12 cellular contexts compared by ENCODE assay signal in genomic region chr5:14189680-14190079, GRCh38. TPM values are rescaled to one million over a fixed set of nuclear protein-coding genes. Genes with fewer than 3 reads are reported as not detected.
A peak's percentile ranks its signal among the peaks of the same experiment; 100 is the strongest.
DNase-seq lines count a peak whose midpoint lies in the region; ATAC-seq and TF ChIP-seq lines count a peak whose summit lies in the region.
"Had no signal": no experiment of that assay in that cellular context is flagged by ENCODE, and none has a peak within 500 bp of the region (broad histone marks: within the 10 kb centered on the region; RNA-seq: fewer than 3 reads in every experiment).

No MANE protein-coding gene starts in this region.

- DNase-seq in AG10803 (ENCODE audit: low read depth) = no peak
- no peak for DNase-seq in SJCRH30
- DNase-seq in fibroblast of lung (ENCODE audit: low read depth in 2 of 2) = no peak
- no peak for DNase-seq in activated CD4-positive, alpha-beta T cell treated with anti-CD3 and anti-CD28 coated beads for 4 hours
- no peak for DNase-seq in NCI-H187 (lab: John Stamatoyannopoulos, UW)
- DNase-seq in NCI-H1930 (lab: John Stamatoyannopoulos, UW) = no peak
- DNase-seq: activated CD8-positive, alpha-beta memory T cell treated with anti-CD3 and anti-CD28 coated beads, Interleukin-2, amount 10 ng/mL, durations not matched to agents 7 days and 5 days; effector CD4-positive, alpha-beta T cell; GDM1; NCI-H345 had no signal

- no peaks in the 10 kb centered on the region for H3K27me3 ChIP-seq in SJCRH30
- H3K27me3 ChIP-seq in fibroblast of lung (ENCODE audit: control insufficient read depth, insufficient read depth, low read length) = no peaks in the 10 kb centered on the region
- no peaks in the 10 kb centered on the region for H3K27me3 ChIP-seq in rectal smooth muscle tissue (ENCODE audit: control insufficient read depth, insufficient read depth, low read length)

- ATAC-seq in HG03196 (IDR thresholded peaks at IDR 0.05; ENCODE audit: unreplicated experiment) = no peak
- ATAC-seq: activated CD8-positive, alpha-beta memory T cell treated with anti-CD3 and anti-CD28 coated beads, Interleukin-2, amount 10 ng/mL, durations not matched to agents 7 days and 5 days had no signal

- H3K27ac ChIP-seq in SJCRH30 (peak overlapping the region; percentile 50), fibroblast of lung (ENCODE audit: insufficient read depth, low read length) (peak overlapping the region; percentile 86), rectal smooth muscle tissue (ENCODE audit: low read depth, low read length) (peak overlapping the region; percentile 86)

- H3K36me3 ChIP-seq in SJCRH30 (no peaks in the 10 kb centered on the region), fibroblast of lung (ENCODE audit: control insufficient read depth, insufficient read depth, low read length) (no peaks in the 10 kb centered on the region), rectal smooth muscle tissue (ENCODE audit: control insufficient read depth, insufficient read depth, low read length) (no peaks in the 10 kb centered on the region)

- H3K79me2 ChIP-seq in fibroblast of lung (ENCODE audit: control insufficient read depth, insufficient read depth, low read length) = peaks cover 94% of the 10 kb centered on the region

- H3K4me1 ChIP-seq in SJCRH30 (0 out of 2 replicates have a peak, but pooled peaks cover 9% of the 10 kb centered on the region), fibroblast of lung (ENCODE audit: control insufficient read depth, extremely low read depth, insufficient read depth, low read length) (peaks cover 61% of the 10 kb centered on the region), rectal smooth muscle tissue (ENCODE audit: control insufficient read depth, insufficient read depth, low read length) (peaks cover 55% of the 10 kb centered on the region)

- no peak overlapping the region for H2AFZ ChIP-seq in fibroblast of lung (ENCODE audit: low read length)

- no peaks in the 10 kb centered on the region for H4K20me1 ChIP-seq in fibroblast of lung (ENCODE audit: control insufficient read depth, extremely low read depth, insufficient read depth, low read length)

- H3K9ac ChIP-seq in fibroblast of lung (ENCODE audit: insufficient read depth, low read length) (peak overlapping the region; percentile 28), rectal smooth muscle tissue (ENCODE audit: low read length) (no peak overlapping the region)

- TF ChIP-seq CTCF in AG10803 (conservative IDR thresholded peaks at IDR 0.05; ENCODE audit: low read length) (no peak), fibroblast of lung (conservative IDR thresholded peaks at IDR 0.05 in 1 of 2, IDR thresholded peaks at IDR 0.05 in 1 of 2; ENCODE audit: low read depth in 1 of 2, low read length in 2 of 2) (no peak)

- peak overlapping the region; percentile 85 for H3K4me2 ChIP-seq in fibroblast of lung (ENCODE audit: extremely low read depth, insufficient read depth, low read length)

- H3K4me3 ChIP-seq in AG10803 (ENCODE audit: low read length) = peak overlapping the region; percentile 30
- H3K4me3 ChIP-seq in SJCRH30 = no peak overlapping the region
- peak overlapping the region in 2 of 4 experiments; percentile 23 to 31 for H3K4me3 ChIP-seq in fibroblast of lung (replicated peaks in 1 of 4; ENCODE audit: control extremely low read depth in 1 of 4, insufficient read depth in 1 of 4, low read depth in 3 of 4, low read length in 4 of 4)
- peak overlapping the region; percentile 21 for H3K4me3 ChIP-seq in rectal smooth muscle tissue (ENCODE audit: low read length)

- H3K9me3 ChIP-seq in SJCRH30 (replicated peaks) (no peaks in the 10 kb centered on the region), fibroblast of lung (ENCODE audit: control insufficient read depth, insufficient read depth, low read depth, low read length) (no peaks in the 10 kb centered on the region)

RNA-seq across cellular contexts. Expression of gene TRIO, which starts 46.5 kb away (rescaled TPM):
- total RNA-seq in SJCRH30 (2014; rRNA removed; shearing (Covaris generic)) = 67.9 and 82.9 TPM in 2 replicates
- total RNA-seq in fibroblast of lung = 139 and 281 TPM in 2 replicates
- polyA plus RNA-seq in fibroblast of lung = 120 and 134 TPM in 2 replicates
- 77.4 and 100 TPM in 2 replicates for polyA plus RNA-seq in fibroblast of lung (2012)
- 721 and 815 TPM in 2 replicates for polyA minus RNA-seq in fibroblast of lung (ENCODE audit: low replicate concordance)
